Comparison of ENCODE assay signal across 8 cellular contexts in the genomic region with DNA sequence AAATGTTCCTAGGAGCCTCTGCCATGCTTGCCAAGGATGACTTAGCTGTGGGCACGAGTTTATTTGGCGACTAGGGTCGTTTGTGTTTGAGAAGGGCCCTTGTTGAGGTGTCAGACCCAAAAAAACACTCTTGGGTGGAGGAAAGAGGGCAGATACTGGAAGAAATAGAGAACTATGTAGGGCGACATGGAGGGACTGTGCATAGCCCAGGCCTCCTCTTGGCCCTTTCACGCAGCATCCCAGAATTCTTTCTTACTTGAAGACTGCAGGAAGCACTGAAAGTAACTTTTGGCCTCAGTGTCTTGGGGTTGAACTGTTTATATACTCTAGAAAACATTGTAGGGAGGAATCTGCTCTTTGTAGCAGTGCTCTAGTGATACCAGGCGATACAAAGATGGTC. TPM values are rescaled to one million over a fixed set of nuclear protein-coding genes. Genes with fewer than 3 reads are reported as not detected.
DNase-seq lines count a peak whose midpoint lies in the region; TF ChIP-seq lines count a peak whose summit lies in the region.

No MANE protein-coding gene starts in this region.

- peak overlapping the region; percentile 86 for H3K4me2 ChIP-seq in smooth muscle cell

- DNase-seq in activated naive CD4-positive, alpha-beta T cell treated with anti-CD3 and anti-CD28 coated beads for 36 hours: no peak
- DNase-seq in activated naive CD4-positive, alpha-beta T cell (lab: John Stamatoyannopoulos, UW): no peak
- DNase-seq in T-helper 2 cell treated with Interferon-gamma antibody and Interleukin-4, amounts not matched to agents 5 μg/mL and 100 μg/mL, for 36 hours (ENCODE audit: low spot score): no peak
- DNase-seq in glutamatergic neuron (no peak), smooth muscle cell (lab: John Stamatoyannopoulos, UW; ENCODE audit: unreplicated experiment) (no peak), NCI-H1048 (lab: John Stamatoyannopoulos, UW) (no peak), HEK293T (ENCODE audit: extremely low spot score) (no peak)
- no peak for DNase-seq in stimulated activated CD4-positive, alpha-beta T cell treated with anti-CD3 and anti-CD28 coated beads, Interleukin-4, amount 100 ng/mL, for 1 hour

- POLR2A ChIA-PET in HEK293T (lab: Yijun Ruan, JAX): no interaction called here

- H3K36me3 ChIP-seq in smooth muscle cell (ENCODE audit: low read depth): no peaks in the 10 kb centered on the region

- intact Hi-C loops in activated naive CD4-positive, alpha-beta T cell treated with anti-CD3 and anti-CD28 coated beads for 36 hours (cut with micrococcal nuclease): loop anchor here (2.0 to 5.0 kb wide), 4 partner anchors 74 to 187 kb away; a partner anchor contains a TSS

- 6% methylated on average over 6 of the region's 6 CpGs for WGBS in smooth muscle cell (ENCODE audit: low lambda C conversion rate)

- no peaks in the 10 kb centered on the region for H3K27me3 Mint-ChIP-seq in activated naive CD4-positive, alpha-beta T cell treated with anti-CD3 and anti-CD28 coated beads for 36 hours (ENCODE audit: low read depth)
- H3K27me3 Mint-ChIP-seq in T-helper 2 cell treated with Interferon-gamma antibody and Interleukin-4, amounts not matched to agents 5 μg/mL and 100 μg/mL, for 36 hours (ENCODE audit: low read depth): no peaks in the 10 kb centered on the region
- peaks cover 12% of the 10 kb centered on the region for H3K27me3 Mint-ChIP-seq in glutamatergic neuron (ENCODE audit: unreplicated experiment)

- no peaks in the 10 kb centered on the region for H3K9me3 Mint-ChIP-seq in activated naive CD4-positive, alpha-beta T cell treated with anti-CD3 and anti-CD28 coated beads for 36 hours
- no peaks in the 10 kb centered on the region for H3K9me3 Mint-ChIP-seq in T-helper 2 cell treated with Interferon-gamma antibody and Interleukin-4, amounts not matched to agents 5 μg/mL and 100 μg/mL, for 36 hours
- H3K9me3 Mint-ChIP-seq in glutamatergic neuron (ENCODE audit: unreplicated experiment): peaks cover 7% of the 10 kb centered on the region

- H3K4me3 ChIP-seq in smooth muscle cell: peak overlapping the region; percentile 94

- peaks cover 62% of the 10 kb centered on the region for H3K79me2 ChIP-seq in smooth muscle cell (ENCODE audit: low read depth)

- H3K27me3 ChIP-seq in smooth muscle cell (ENCODE audit: low read depth): no peaks in the 10 kb centered on the region

- no peaks in the 10 kb centered on the region for H3F3A ChIP-seq in smooth muscle cell (ENCODE audit: low read depth)

- peak overlapping the region; percentile 32 for H3K27ac Mint-ChIP-seq in activated naive CD4-positive, alpha-beta T cell treated with anti-CD3 and anti-CD28 coated beads for 36 hours
- H3K27ac Mint-ChIP-seq in T-helper 2 cell treated with Interferon-gamma antibody and Interleukin-4, amounts not matched to agents 5 μg/mL and 100 μg/mL, for 36 hours: peak overlapping the region; percentile 70
- peak overlapping the region; percentile 93 for H3K27ac Mint-ChIP-seq in glutamatergic neuron (ENCODE audit: unreplicated experiment)

- peak overlapping the region; percentile 96 for H3K9ac ChIP-seq in smooth muscle cell (ENCODE audit: low read depth)

- H3K9me3 ChIP-seq in smooth muscle cell (replicated peaks; ENCODE audit: low read depth): no peaks in the 10 kb centered on the region

- peaks cover 47% of the 10 kb centered on the region for H3K4me1 Mint-ChIP-seq in activated naive CD4-positive, alpha-beta T cell treated with anti-CD3 and anti-CD28 coated beads for 36 hours (ENCODE audit: low read depth)
- H3K4me1 Mint-ChIP-seq in T-helper 2 cell treated with Interferon-gamma antibody and Interleukin-4, amounts not matched to agents 5 μg/mL and 100 μg/mL, for 36 hours (ENCODE audit: low read depth): peaks cover 28% of the 10 kb centered on the region
- peaks cover 17% of the 10 kb centered on the region for H3K4me1 Mint-ChIP-seq in glutamatergic neuron (ENCODE audit: low read depth, unreplicated experiment)

- H3K4me1 ChIP-seq in smooth muscle cell (ENCODE audit: low read depth): peaks cover 21% of the 10 kb centered on the region

- peak overlapping the region; percentile 91 for H2AFZ ChIP-seq in smooth muscle cell (ENCODE audit: low read depth)

- H3K27ac ChIP-seq in smooth muscle cell (ENCODE audit: low read depth): peak overlapping the region; percentile 82

- CTCF ChIA-PET in activated naive CD4-positive, alpha-beta T cell treated with anti-CD3 and anti-CD28 coated beads for 36 hours (lab: Charles Lee): interaction anchor here (1.3 kb wide), 1 partner anchor 11 kb away, joined by 3 read pairs; no protein-coding TSS in a partner anchor
- CTCF ChIA-PET in HEK293T (lab: Yijun Ruan, JAX): no interaction called here

- H4K20me1 ChIP-seq in smooth muscle cell (ENCODE audit: low read depth): peaks cover 53% of the 10 kb centered on the region

- peak overlapping the region; percentile 87 for H3K4me3 Mint-ChIP-seq in activated naive CD4-positive, alpha-beta T cell treated with anti-CD3 and anti-CD28 coated beads for 36 hours
- peak overlapping the region; percentile 94 for H3K4me3 Mint-ChIP-seq in T-helper 2 cell treated with Interferon-gamma antibody and Interleukin-4, amounts not matched to agents 5 μg/mL and 100 μg/mL, for 36 hours
- peak overlapping the region; percentile 100 for H3K4me3 Mint-ChIP-seq in glutamatergic neuron (ENCODE audit: unreplicated experiment)

- H3K36me3 Mint-ChIP-seq in activated naive CD4-positive, alpha-beta T cell treated with anti-CD3 and anti-CD28 coated beads for 36 hours (ENCODE audit: low read depth): peaks cover 10% of the 10 kb centered on the region
- peaks cover 8% of the 10 kb centered on the region for H3K36me3 Mint-ChIP-seq in T-helper 2 cell treated with Interferon-gamma antibody and Interleukin-4, amounts not matched to agents 5 μg/mL and 100 μg/mL, for 36 hours (ENCODE audit: low read depth)
- H3K36me3 Mint-ChIP-seq in glutamatergic neuron (ENCODE audit: unreplicated experiment): no peaks in the 10 kb centered on the region

- no peak for TF ChIP-seq CTCF in glutamatergic neuron (IDR thresholded peaks at IDR 0.05; ENCODE audit: partially characterized antibody, unreplicated experiment)
- TF ChIP-seq CTCF in smooth muscle cell (IDR thresholded peaks at IDR 0.05; ENCODE audit: borderline replicate concordance, insufficient read depth, poor library complexity, severe bottlenecking): no peak

TF ChIP-seq in HEK293T, 16 proteins besides CTCF, POLR2A, EP300 and RAD21:
- TF ChIP-seq FOXK2 (IDR thresholded peaks at IDR 0.05) (no peak), HDGF (IDR thresholded peaks at IDR 0.05; ENCODE audit: borderline replicate concordance) (no peak), ELF4 (IDR thresholded peaks at IDR 0.05) (no peak), BHLHE40 (IDR thresholded peaks at IDR 0.05; ENCODE audit: borderline replicate concordance) (no peak), FOXM1 (IDR thresholded peaks at IDR 0.05; ENCODE audit: borderline replicate concordance) (no peak), ZNF384 (IDR thresholded peaks at IDR 0.05) (no peak), ARNT (IDR thresholded peaks at IDR 0.05) (no peak), L3MBTL2 (conservative IDR thresholded peaks at IDR 0.05) (no peak), TARDBP (IDR thresholded peaks at IDR 0.05) (no peak), SUZ12 (IDR thresholded peaks at IDR 0.05) (no peak), LEF1 (IDR thresholded peaks at IDR 0.05; ENCODE audit: borderline replicate concordance) (no peak), SP1 (IDR thresholded peaks at IDR 0.05) (no peak), FOXA1 (IDR thresholded peaks at IDR 0.05) (no peak), NFRKB (IDR thresholded peaks at IDR 0.05) (no peak), CTBP1 (IDR thresholded peaks at IDR 0.05; ENCODE audit: borderline replicate concordance) (no peak)
- TF ChIP-seq, protein P1, sequence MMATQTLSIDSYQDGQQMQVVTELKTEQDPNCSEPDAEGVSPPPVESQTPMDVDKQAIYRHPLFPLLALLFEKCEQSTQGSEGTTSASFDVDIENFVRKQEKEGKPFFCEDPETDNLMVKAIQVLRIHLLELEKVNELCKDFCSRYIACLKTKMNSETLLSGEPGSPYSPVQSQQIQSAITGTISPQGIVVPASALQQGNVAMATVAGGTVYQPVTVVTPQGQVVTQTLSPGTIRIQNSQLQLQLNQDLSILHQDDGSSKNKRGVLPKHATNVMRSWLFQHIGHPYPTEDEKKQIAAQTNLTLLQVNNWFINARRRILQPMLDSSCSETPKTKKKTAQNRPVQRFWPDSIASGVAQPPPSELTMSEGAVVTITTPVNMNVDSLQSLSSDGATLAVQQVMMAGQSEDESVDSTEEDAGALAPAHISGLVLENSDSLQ (IDR thresholded peaks at IDR 0.05): no peak

RNA-seq across cellular contexts. Expression of a gene that starts 0.9 kb away (rescaled TPM):
- 10 to 100 TPM; 18.7 to 19.5 TPM for total RNA-seq in activated naive CD4-positive, alpha-beta T cell treated with anti-CD3 and anti-CD28 coated beads for 36 hours
- total RNA-seq in glutamatergic neuron (ENCODE audit: unreplicated experiment): 66.4 TPM
- 25.7 and 38.4 TPM in 2 replicates for total RNA-seq in smooth muscle cell
- polyA plus RNA-seq in smooth muscle cell: 68.1 and 92.8 TPM in 2 replicates

RNA-seq across cellular contexts. Expression of a gene that starts 15.5 kb away (rescaled TPM):
- total RNA-seq in activated naive CD4-positive, alpha-beta T cell treated with anti-CD3 and anti-CD28 coated beads for 36 hours: 10 to 100 TPM; 15.7 to 17.4 TPM
- total RNA-seq in glutamatergic neuron (ENCODE audit: unreplicated experiment) (20.7 TPM), smooth muscle cell (17.8 and 31.2 TPM in 2 replicates)
- polyA plus RNA-seq in smooth muscle cell: 20.1 and 28.2 TPM in 2 replicates

Comparison
In these comparisons a context has a peak if more than half of its experiments do, and no peak if none do; other contexts are left out.
1. H3K27ac Mint-ChIP-seq: peak in every context shown above with its lines; median percentile 93 in glutamatergic neuron; 70 in T-helper 2 cell treated with Interferon-gamma antibody and Interleukin-4, amounts not matched to agents 5 μg/mL and 100 μg/mL, for 36 hours; 32 in activated naive CD4-positive, alpha-beta T cell treated with anti-CD3 and anti-CD28 coated beads for 36 hours.